ENCODE assay signal across 6 cellular contexts in genomic region chr11:87326594-87326993, GRCh38.
"Had no signal": no experiment of that assay in that cellular context is flagged by ENCODE, and none has a peak within 500 bp of the region (broad histone marks: within the 10 kb centered on the region; RNA-seq: fewer than 3 reads in every experiment).

No MANE protein-coding gene starts in this region.

- H3K9ac ChIP-seq: KMS-11 had no signal

- DNase-seq: Karpas-422, KBM-7, KG1 had no signal

- H3K4me2 ChIP-seq: KMS-11 had no signal

- H3K27ac ChIP-seq: HL-60, KMS-11 had no signal

- FAIRE-seq: HTR-8/SVneo had no signal
